Comparison of ENCODE assay signal across 21 cellular contexts in genomic region chr1:65795311-65795710, GRCh38.
"Had no signal": no experiment of that assay in that cellular context is flagged by ENCODE, and none has a peak within 500 bp of the region (broad histone marks: within the 10 kb centered on the region; RNA-seq: fewer than 3 reads in every experiment).

No MANE protein-coding gene starts in this region.

- H3K9me3 ChIP-seq: gastroesophageal sphincter, neutrophil, right atrium auricular region, sigmoid colon, testis, tibial nerve, upper lobe of right lung had no signal

- H3K36me3 ChIP-seq: gastroesophageal sphincter, neutrophil, right atrium auricular region, sigmoid colon, tibial nerve, upper lobe of right lung had no signal

- H3K4me3 ChIP-seq: gastroesophageal sphincter, right atrium auricular region, sigmoid colon, skin epidermis, testis, tibial nerve, upper lobe of right lung had no signal

- H3K27ac ChIP-seq: gastroesophageal sphincter, neutrophil, right atrium auricular region, sigmoid colon, skin epidermis, testis, tibial nerve, upper lobe of right lung had no signal

- H3K27me3 ChIP-seq: testis had no signal

- H3K4me1 ChIP-seq: testis had no signal

- DNase-seq: cortex of kidney; effector memory CD4-positive, alpha-beta T cell; foreskin fibroblast; glutamatergic neuron; islet precursor cell; mammary epithelial cell; naive thymus-derived CD4-positive, alpha-beta T cell; nephron progenitor cell; posterior cingulate gyrus; sigmoid colon; stimulated activated CD4-positive, alpha-beta T cell treated with anti-CD3 and anti-CD28 coated beads, Interleukin-2, amount 100 ng/mL, for 24 hours; stimulated activated CD4-positive, alpha-beta T cell treated with anti-CD3 and anti-CD28 coated beads, Interleukin-4, amount 100 ng/mL, for 4 hours; stimulated activated naive B cell treated with anti-CD40 and anti-IgM and Interleukin-4, amounts not matched to agents 10 μg/mL and 1 μg/mL and 100 μg/mL, for 72 hours; stimulated activated naive CD8-positive, alpha-beta T cell treated with anti-CD3 and anti-CD28 coated beads, Interleukin-15, amount 100 ng/mL, for 72 hours; testis; upper lobe of right lung had no signal
